ENCODE assay signal across 9 cellular contexts in genomic region chr19:33804021-33804799, GRCh38. TPM values are rescaled to one million over a fixed set of nuclear protein-coding genes. Genes with fewer than 3 reads are reported as not detected.
DNase-seq lines count a peak whose midpoint lies in the region; ATAC-seq and TF ChIP-seq lines count a peak whose summit lies in the region.
"Had no signal": no experiment of that assay in that cellular context is flagged by ENCODE, and none has a peak within 500 bp of the region (broad histone marks: within the 10 kb centered on the region; RNA-seq: fewer than 3 reads in every experiment).

No MANE protein-coding gene starts in this region.

- peak; percentile 76 for DNase-seq in AG08396 (ENCODE audit: low spot score)
- peak in 5 of 7 donors; percentile 27 to 79 (median 39) for DNase-seq in adrenal gland
- DNase-seq in fibroblast of villous mesenchyme (ENCODE audit: low read depth) = peak; percentile 47
- no peak for DNase-seq in neuronal stem cell (ENCODE audit: low spot score)
- DNase-seq in DMS153 (lab: John Stamatoyannopoulos, UW) = no peak
- no peak for DNase-seq in NCI-H1694 (lab: John Stamatoyannopoulos, UW)
- DNase-seq in nephron progenitor cell = no peak
- DNase-seq: NCI-H1092 treated with DMSO at 0.1 percent for 48 hours had no signal

- no peak overlapping the region for H3K9ac ChIP-seq in neuronal stem cell (ENCODE audit: low read depth, low read length, poor library complexity)

- no peak overlapping the region for H3K23ac ChIP-seq in neuronal stem cell (ENCODE audit: low read depth, low read length, poor library complexity)

- no peak overlapping the region for H4K91ac ChIP-seq in neuronal stem cell (ENCODE audit: low read depth, low read length, poor library complexity)

- H3K9me3 Mint-ChIP-seq in nephron progenitor cell = no peaks in the 10 kb centered on the region

- H2AFZ ChIP-seq in neuronal stem cell (ENCODE audit: low read length) = no peak overlapping the region

- H3K36me3 ChIP-seq in adrenal gland (replicated peaks in 1 of 2) (peaks cover 0 to 7% of the 10 kb centered on the region in 2 donors), neuronal stem cell (replicated peaks in 1 of 2; ENCODE audit: control insufficient read depth in 2 of 2, insufficient read depth in 2 of 2, low read length in 2 of 2) (peaks cover 58 to 97% of the 10 kb centered on the region in 2 donors)

- H3K27me3 ChIP-seq in adrenal gland = no peaks in the 10 kb centered on the region
- H3K27me3 ChIP-seq in neuronal stem cell (ENCODE audit: control insufficient read depth in 3 of 3, insufficient read depth in 3 of 3, low read depth in 1 of 3, low read length in 3 of 3) = no peaks in the 10 kb centered on the region

- H2BK120ac ChIP-seq in neuronal stem cell (ENCODE audit: low read depth, low read length) = no peak overlapping the region

- peak overlapping the region; percentile 2 for H3K18ac ChIP-seq in neuronal stem cell (ENCODE audit: low read length)

- TF ChIP-seq CTCF in adrenal gland (IDR thresholded peaks at IDR 0.05) (no peak), fibroblast of villous mesenchyme (IDR thresholded peaks at IDR 0.05; ENCODE audit: insufficient read depth, low read depth, low read length) (no peak), nephron progenitor cell (IDR thresholded peaks at IDR 0.05) (no peak)

- H3K27ac ChIP-seq in adrenal gland = no peak overlapping the region
- no peak overlapping the region for H3K27ac ChIP-seq in neuronal stem cell (replicated peaks; ENCODE audit: low read length)

- H3K27ac Mint-ChIP-seq in nephron progenitor cell = no peak overlapping the region

- H2AK5ac ChIP-seq in neuronal stem cell (ENCODE audit: low read depth, low read length) = no peak overlapping the region

- H3K14ac ChIP-seq in neuronal stem cell (ENCODE audit: low read length) = no peak overlapping the region

- H4K8ac ChIP-seq in neuronal stem cell (ENCODE audit: low read depth, low read length) = no peak overlapping the region

- no peak for TF ChIP-seq POLR2A in adrenal gland (IDR thresholded peaks at IDR 0.05)

- no peak overlapping the region for H3K4me3 Mint-ChIP-seq in nephron progenitor cell

- peaks cover 29% of the 10 kb centered on the region for H3K4me1 Mint-ChIP-seq in nephron progenitor cell

- H2BK5ac ChIP-seq in neuronal stem cell (ENCODE audit: low read length) = no peak overlapping the region

- H3K4me1 ChIP-seq in adrenal gland (replicated peaks in 1 of 2) (no peaks in the 10 kb centered on the region), neuronal stem cell (ENCODE audit: control insufficient read depth in 2 of 2, insufficient read depth in 1 of 2, low read depth in 1 of 2, low read length in 2 of 2) (peaks cover 0 to 6% of the 10 kb centered on the region in 2 donors)

- peaks cover 19% of the 10 kb centered on the region for H3K79me1 ChIP-seq in neuronal stem cell (ENCODE audit: low read depth, low read length)

- ATAC-seq in HG02763 (IDR thresholded peaks at IDR 0.05; ENCODE audit: unreplicated experiment) = no peak

- H3K27me3 Mint-ChIP-seq in nephron progenitor cell (ENCODE audit: low read depth, poor library complexity) = peaks cover 3% of the 10 kb centered on the region

- H2BK15ac ChIP-seq in neuronal stem cell (ENCODE audit: low read length) = no peak overlapping the region

- H3K36me3 Mint-ChIP-seq in nephron progenitor cell (ENCODE audit: low read depth) = peaks cover 59% of the 10 kb centered on the region

- WGBS in adrenal gland, 4 donors = 72 to 90% (median 75%) methylated on average over 7 to 10 of the region's 10 CpGs
- no CpG with 5 or more reads among the region's 10 CpGs for WGBS in neuronal stem cell (ENCODE audit: extremely low coverage in 2 of 2, insufficient read length in 2 of 2, insufficient replicate concordance in 1 of 2), 2 donors

- intact Hi-C loops in adrenal gland (cut with DNase I) = no loop called here

- H3K4me2 ChIP-seq in neuronal stem cell (ENCODE audit: insufficient read depth, low read length, poor library complexity, severe bottlenecking) = no peak overlapping the region

- no peak overlapping the region for H3K4me3 ChIP-seq in adrenal gland
- no peak overlapping the region for H3K4me3 ChIP-seq in fibroblast of villous mesenchyme (ENCODE audit: low read depth, low read length)
- H3K4me3 ChIP-seq in neuronal stem cell (ENCODE audit: low read length in 2 of 2) = peak overlapping the region in 1 of 2 donors; percentile 6

- no peaks in the 10 kb centered on the region for H3K9me3 ChIP-seq in adrenal gland (replicated peaks in 1 of 3)
- peaks cover 0 to 3% of the 10 kb centered on the region in 2 donors for H3K9me3 ChIP-seq in neuronal stem cell (replicated peaks in 1 of 2; ENCODE audit: control insufficient read depth in 2 of 2, insufficient read depth in 1 of 2, low read depth in 1 of 2, low read length in 2 of 2)

- H3K4ac ChIP-seq in neuronal stem cell (ENCODE audit: low read length) = no peak overlapping the region

- no peak overlapping the region for H2BK12ac ChIP-seq in neuronal stem cell (ENCODE audit: low read length)

RNA-seq across cellular contexts. Expression of gene KCTD15, which starts 7.5 kb away (rescaled TPM):
- 10 to 100 TPM in 5 of 8 donors, 1 to 10 TPM in 3; 3.9 to 21.7 (median 11.2) TPM for total RNA-seq in adrenal gland
- polyA plus RNA-seq in adrenal gland = 10 to 100 TPM in 2 of 3 donors, 1 to 10 TPM in 1; 3.4 to 16.6 (median 16.4) TPM
- total RNA-seq in fibroblast of villous mesenchyme = 13.0 and 18.0 TPM in 2 replicates
- 20.7 TPM for polyA plus RNA-seq in neuronal stem cell (2013, experiment 1 of 2)
- 20.9 TPM for polyA plus RNA-seq in neuronal stem cell (2013, experiment 2 of 2)

Comparison
In these comparisons a context has a peak if more than half of its experiments do, and no peak if none do; other contexts are left out.
1. DNase-seq: peak in AG08396 (single experiment), adrenal gland (5 of 7) and fibroblast of villous mesenchyme (single experiment); none in neuronal stem cell (single experiment), DMS153 (single experiment), NCI-H1694 (single experiment) and nephron progenitor cell (single experiment).